Comparison of ENCODE assay signal across 19 cellular contexts in the genomic region with DNA sequence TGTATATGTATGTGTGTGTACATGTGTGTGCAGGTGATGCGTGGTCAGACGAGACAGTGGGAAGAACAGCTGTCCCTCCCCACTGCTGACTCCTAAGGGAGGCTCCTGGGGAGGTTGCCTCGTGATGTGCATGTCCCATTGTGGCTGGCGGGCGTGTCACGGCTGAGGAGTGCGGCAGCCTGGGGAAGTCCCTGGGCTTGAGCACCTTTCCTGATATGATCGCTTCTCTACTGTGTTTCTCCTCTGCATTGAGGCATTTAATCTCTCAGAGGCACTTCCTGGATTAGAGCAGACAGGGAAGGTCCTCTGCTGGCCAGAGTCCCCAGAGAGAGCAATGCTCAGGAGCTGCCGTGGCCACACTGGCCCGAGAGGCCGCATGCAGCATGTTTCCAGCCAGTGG. TPM values are rescaled to one million over a fixed set of nuclear protein-coding genes. Genes with fewer than 3 reads are reported as not detected.
DNase-seq lines count a peak whose midpoint lies in the region; ATAC-seq and TF ChIP-seq lines count a peak whose summit lies in the region.
"Had no signal": no experiment of that assay in that cellular context is flagged by ENCODE, and none has a peak within 500 bp of the region (broad histone marks: within the 10 kb centered on the region; RNA-seq: fewer than 3 reads in every experiment).

No MANE protein-coding gene starts in this region.

- H3K9me3 Mint-ChIP-seq in activated CD8-positive, alpha-beta T cell treated with anti-CD3 and anti-CD28 coated beads, Interleukin-2, amount 10 ng/mL, durations not matched to agents 7 days and 5 days (ENCODE audit: insufficient read depth) = no peaks in the 10 kb centered on the region
- H3K9me3 Mint-ChIP-seq in activated CD8-positive, alpha-beta T cell treated with anti-CD3 and anti-CD28 coated beads for 36 hours = peaks cover 2% of the 10 kb centered on the region
- H3K9me3 Mint-ChIP-seq in GM23338 = peaks cover 4% of the 10 kb centered on the region
- H3K9me3 Mint-ChIP-seq: CD4-positive, alpha-beta T cell had no signal

- H3K4me3 ChIP-seq in neuronal stem cell (ENCODE audit: low read length in 2 of 2) (no peak overlapping the region), GM23338 (no peak overlapping the region), gastroesophageal sphincter (no peak overlapping the region)

- peak; percentile 17 for ATAC-seq in activated CD8-positive, alpha-beta T cell treated with anti-CD3 and anti-CD28 coated beads, Interleukin-2, amount 10 ng/mL, durations not matched to agents 7 days and 5 days
- ATAC-seq in activated CD8-positive, alpha-beta T cell treated with anti-CD3 and anti-CD28 coated beads for 36 hours = no peak
- ATAC-seq in T-helper 17 cell (peak; percentile 51), GM23338 (no peak), gastroesophageal sphincter (no peak)
- ATAC-seq: Right ventricle myocardium inferior had no signal

- H3K27ac ChIP-seq in neuronal stem cell (replicated peaks; ENCODE audit: low read length) (no peak overlapping the region), GM23338 (ENCODE audit: low read depth) (no peak overlapping the region), gastroesophageal sphincter (no peak overlapping the region)

- no peak for TF ChIP-seq POLR2A in gastroesophageal sphincter (IDR thresholded peaks at IDR 0.05)

- DNase-seq in activated CD8-positive, alpha-beta T cell treated with anti-CD3 and anti-CD28 coated beads, Interleukin-2, amount 10 ng/mL, durations not matched to agents 7 days and 5 days = no peak
- DNase-seq in activated CD8-positive, alpha-beta T cell treated with anti-CD3 and anti-CD28 coated beads for 36 hours = no peak
- DNase-seq in T-helper 17 cell (no peak), neuronal stem cell (ENCODE audit: low spot score) (no peak), GM23338 (ENCODE audit: low spot score) (no peak)
- DNase-seq: CD4-positive, alpha-beta T cell; DMS153; EL; KG1; NCI-H1105 treated with DMSO at 0.1 percent for 48 hours; NCI-H1694; NCI-H2081 treated with DMSO at 0.1 percent for 48 hours; NCI-H446 treated with DMSO at 0.1 percent for 48 hours; NK-92 treated with Interleukin-12 subunit alpha and Interleukin-12 subunit beta, amount 100 ng/mL, for 24 hours had no signal

- no peak overlapping the region for H4K91ac ChIP-seq in neuronal stem cell (ENCODE audit: low read depth, low read length, poor library complexity)

- no peak overlapping the region for H2BK12ac ChIP-seq in neuronal stem cell (ENCODE audit: low read length)

- peak overlapping the region; percentile 64 for H3K14ac ChIP-seq in neuronal stem cell (ENCODE audit: low read length)

- peaks cover 10% of the 10 kb centered on the region for H3K4me1 Mint-ChIP-seq in activated CD8-positive, alpha-beta T cell treated with anti-CD3 and anti-CD28 coated beads, Interleukin-2, amount 10 ng/mL, durations not matched to agents 7 days and 5 days (ENCODE audit: low read depth)
- H3K4me1 Mint-ChIP-seq in activated CD8-positive, alpha-beta T cell treated with anti-CD3 and anti-CD28 coated beads for 36 hours (ENCODE audit: low read depth) = peaks cover 9% of the 10 kb centered on the region
- H3K4me1 Mint-ChIP-seq in T-helper 17 cell = peaks cover 7% of the 10 kb centered on the region
- peaks cover 9% of the 10 kb centered on the region for H3K4me1 Mint-ChIP-seq in GM23338

- H2AK5ac ChIP-seq in neuronal stem cell (ENCODE audit: low read depth, low read length) = no peak overlapping the region

- H3K9me3 ChIP-seq in T-helper 17 cell (ENCODE audit: control insufficient read depth, low read length, poor library complexity, severe bottlenecking) = no peaks in the 10 kb centered on the region
- peaks cover 0 to 5% of the 10 kb centered on the region in 2 donors for H3K9me3 ChIP-seq in neuronal stem cell (replicated peaks in 1 of 2; ENCODE audit: control insufficient read depth in 2 of 2, insufficient read depth in 1 of 2, low read depth in 1 of 2, low read length in 2 of 2)
- no peaks in the 10 kb centered on the region for H3K9me3 ChIP-seq in gastroesophageal sphincter

- no peak for TF ChIP-seq CTCF in activated CD8-positive, alpha-beta T cell treated with anti-CD3 and anti-CD28 coated beads for 36 hours (IDR thresholded peaks at IDR 0.05)
- TF ChIP-seq CTCF in GM23338 (conservative IDR thresholded peaks at IDR 0.05; ENCODE audit: low read depth in 2 of 2) (no peak), gastroesophageal sphincter (IDR thresholded peaks at IDR 0.05) (no peak)

- intact Hi-C loops in activated CD8-positive, alpha-beta T cell treated with anti-CD3 and anti-CD28 coated beads for 36 hours (cut with micrococcal nuclease) = no loop called here

- no peaks in the 10 kb centered on the region for H4K20me1 ChIP-seq in GM23338 (replicated peaks; ENCODE audit: insufficient read depth)

- POLR2A ChIA-PET in activated CD8-positive, alpha-beta T cell treated with anti-CD3 and anti-CD28 coated beads, Interleukin-2, amount 10 ng/mL, durations not matched to agents 7 days and 5 days (lab: Charles Lee) = no interaction called here
- POLR2A ChIA-PET in activated CD8-positive, alpha-beta T cell treated with anti-CD3 and anti-CD28 coated beads for 36 hours (lab: Charles Lee) = no interaction called here

- H3K27me3 Mint-ChIP-seq in activated CD8-positive, alpha-beta T cell treated with anti-CD3 and anti-CD28 coated beads, Interleukin-2, amount 10 ng/mL, durations not matched to agents 7 days and 5 days (ENCODE audit: low read depth) = peaks cover 2% of the 10 kb centered on the region
- no peaks in the 10 kb centered on the region for H3K27me3 Mint-ChIP-seq in activated CD8-positive, alpha-beta T cell treated with anti-CD3 and anti-CD28 coated beads for 36 hours
- peaks cover 4% of the 10 kb centered on the region for H3K27me3 Mint-ChIP-seq in T-helper 17 cell
- peaks cover 11% of the 10 kb centered on the region for H3K27me3 Mint-ChIP-seq in GM23338 (ENCODE audit: insufficient read depth, low read depth, poor library complexity)

- no peak overlapping the region for H3K4ac ChIP-seq in neuronal stem cell (ENCODE audit: low read length)

- H3K27ac Mint-ChIP-seq in activated CD8-positive, alpha-beta T cell treated with anti-CD3 and anti-CD28 coated beads, Interleukin-2, amount 10 ng/mL, durations not matched to agents 7 days and 5 days = no peak overlapping the region
- no peak overlapping the region for H3K27ac Mint-ChIP-seq in activated CD8-positive, alpha-beta T cell treated with anti-CD3 and anti-CD28 coated beads for 36 hours
- H3K27ac Mint-ChIP-seq in T-helper 17 cell (no peak overlapping the region), GM23338 (no peak overlapping the region)
- H3K27ac Mint-ChIP-seq: CD4-positive, alpha-beta T cell had no signal

- WGBS in neuronal stem cell (ENCODE audit: extremely low coverage in 2 of 2, insufficient read length in 2 of 2, insufficient replicate concordance in 1 of 2), 2 donors = no CpG with 5 or more reads among the region's 11 CpGs
- 68 to 86% methylated on average over 2 to 4 of the region's 11 CpGs for whole genome bisulfite sequencing in gastroesophageal sphincter (ENCODE audit: low coverage in 1 of 2), 2 donors

- no peaks in the 10 kb centered on the region for H3K9me2 ChIP-seq in GM23338 (ENCODE audit: insufficient read depth)

- H3K27me3 ChIP-seq in neuronal stem cell (ENCODE audit: control insufficient read depth in 3 of 3, insufficient read depth in 3 of 3, low read depth in 1 of 3, low read length in 3 of 3) = peaks cover 0 to 37% (median 5%) of the 10 kb centered on the region in 3 experiments
- H3K27me3 ChIP-seq in GM23338 (ENCODE audit: insufficient read depth) = peaks cover under 1% of the 10 kb centered on the region; the same call in 1 of the 2 replicates
- peaks cover 61% of the 10 kb centered on the region for H3K27me3 ChIP-seq in gastroesophageal sphincter

- peak overlapping the region; percentile 34 for H3K9ac ChIP-seq in neuronal stem cell (ENCODE audit: low read depth, low read length, poor library complexity)

- TF ChIP-seq EP300 in gastroesophageal sphincter (IDR thresholded peaks at IDR 0.05) = no peak

- no peak overlapping the region for H3K18ac ChIP-seq in neuronal stem cell (ENCODE audit: low read length)

- H2BK120ac ChIP-seq in neuronal stem cell (ENCODE audit: low read depth, low read length) = no peak overlapping the region

- peak overlapping the region; percentile 34 for H3K23ac ChIP-seq in neuronal stem cell (ENCODE audit: low read depth, low read length, poor library complexity)

- H3F3A ChIP-seq in GM23338 (replicated peaks; ENCODE audit: low read depth) = no peaks in the 10 kb centered on the region

- H2BK15ac ChIP-seq in neuronal stem cell (ENCODE audit: low read length) = no peak overlapping the region

- CTCF ChIA-PET in activated CD8-positive, alpha-beta T cell treated with anti-CD3 and anti-CD28 coated beads, Interleukin-2, amount 10 ng/mL, durations not matched to agents 7 days and 5 days (lab: Charles Lee) = no interaction called here
- CTCF ChIA-PET in activated CD8-positive, alpha-beta T cell treated with anti-CD3 and anti-CD28 coated beads for 36 hours (lab: Charles Lee) = interaction anchor here (1.3 to 2.5 kb wide), 2 partner anchors 12 to 24 kb away, joined by 3 to 8 read pairs; a partner anchor contains a TSS

- no peak overlapping the region for H2BK5ac ChIP-seq in neuronal stem cell (ENCODE audit: low read length)

- H2AFZ ChIP-seq in neuronal stem cell (ENCODE audit: low read length) = no peak overlapping the region
- no peak overlapping the region for H2AFZ ChIP-seq in GM23338

- no peak overlapping the region for H4K8ac ChIP-seq in neuronal stem cell (ENCODE audit: low read depth, low read length)

- no peaks in the 10 kb centered on the region for H3K79me2 ChIP-seq in GM23338 (replicated peaks; ENCODE audit: insufficient read depth)

- H3K4me2 ChIP-seq in neuronal stem cell (ENCODE audit: insufficient read depth, low read length, poor library complexity, severe bottlenecking) = no peak overlapping the region
- no peak overlapping the region for H3K4me2 ChIP-seq in GM23338

- H3K79me1 ChIP-seq in neuronal stem cell (ENCODE audit: low read depth, low read length) = no peaks in the 10 kb centered on the region

- no peak overlapping the region for H3K4me3 Mint-ChIP-seq in activated CD8-positive, alpha-beta T cell treated with anti-CD3 and anti-CD28 coated beads, Interleukin-2, amount 10 ng/mL, durations not matched to agents 7 days and 5 days
- no peak overlapping the region for H3K4me3 Mint-ChIP-seq in activated CD8-positive, alpha-beta T cell treated with anti-CD3 and anti-CD28 coated beads for 36 hours
- no peak overlapping the region for H3K4me3 Mint-ChIP-seq in T-helper 17 cell
- H3K4me3 Mint-ChIP-seq in GM23338 = no peak overlapping the region
- H3K4me3 Mint-ChIP-seq: CD4-positive, alpha-beta T cell had no signal

- H3K36me3 Mint-ChIP-seq in activated CD8-positive, alpha-beta T cell treated with anti-CD3 and anti-CD28 coated beads, Interleukin-2, amount 10 ng/mL, durations not matched to agents 7 days and 5 days (ENCODE audit: low read depth) = no peaks in the 10 kb centered on the region
- peaks cover 2% of the 10 kb centered on the region for H3K36me3 Mint-ChIP-seq in activated CD8-positive, alpha-beta T cell treated with anti-CD3 and anti-CD28 coated beads for 36 hours (ENCODE audit: low read depth)
- H3K36me3 Mint-ChIP-seq in T-helper 17 cell (ENCODE audit: low read depth) (peaks cover 3% of the 10 kb centered on the region), GM23338 (ENCODE audit: low read depth) (peaks cover 4% of the 10 kb centered on the region; the same call in 2 of the 3 replicates)

- no peaks in the 10 kb centered on the region for H3K36me3 ChIP-seq in neuronal stem cell (replicated peaks in 1 of 2; ENCODE audit: control insufficient read depth in 2 of 2, insufficient read depth in 2 of 2, low read length in 2 of 2)
- no peaks in the 10 kb centered on the region for H3K36me3 ChIP-seq in GM23338 (ENCODE audit: insufficient read depth)
- no peaks in the 10 kb centered on the region for H3K36me3 ChIP-seq in gastroesophageal sphincter

- H3K4me1 ChIP-seq in neuronal stem cell (ENCODE audit: control insufficient read depth in 2 of 2, insufficient read depth in 1 of 2, low read depth in 1 of 2, low read length in 2 of 2) (peaks cover 4% of the 10 kb centered on the region in 2 donors), GM23338 (ENCODE audit: insufficient read depth) (no peaks in the 10 kb centered on the region), gastroesophageal sphincter (no peaks in the 10 kb centered on the region)

RNA-seq across cellular contexts. Expression of a gene that starts 11.4 kb away (rescaled TPM):
- not detected for total RNA-seq in activated CD8-positive, alpha-beta T cell treated with anti-CD3 and anti-CD28 coated beads, Interleukin-2, amount 10 ng/mL, durations not matched to agents 7 days and 5 days
- not detected for total RNA-seq in activated CD8-positive, alpha-beta T cell treated with anti-CD3 and anti-CD28 coated beads for 36 hours
- total RNA-seq in T-helper 17 cell = not detected
- polyA plus RNA-seq in neuronal stem cell (2013, experiment 1 of 2) = not detected
- not detected for polyA plus RNA-seq in neuronal stem cell (2013, experiment 2 of 2)
- not detected in 2 replicates for total RNA-seq in GM23338 (2014; rRNA removed; shearing (Covaris generic))
- not detected in 2 replicates for polyA plus RNA-seq in GM23338 (2016; fragmentation: Nextera tagmentation; extraction: Ambion mirVana)
- not detected for total RNA-seq in gastroesophageal sphincter
- total RNA-seq: H1, OCI-LY7, Right ventricle myocardium inferior had no signal
- polyA plus RNA-seq: BJ, H1 had no signal

RNA-seq across cellular contexts. Expression of a gene that starts 11.7 kb away (rescaled TPM):
- total RNA-seq in activated CD8-positive, alpha-beta T cell treated with anti-CD3 and anti-CD28 coated beads, Interleukin-2, amount 10 ng/mL, durations not matched to agents 7 days and 5 days = under 1 TPM; 0.34 to 0.61 TPM
- under 1 TPM; 0.43 TPM for total RNA-seq in activated CD8-positive, alpha-beta T cell treated with anti-CD3 and anti-CD28 coated beads for 36 hours
- total RNA-seq in T-helper 17 cell (not detected), gastroesophageal sphincter (under 1 TPM in 1 of 4 donors, not detected in 3; 0.81 TPM)
- 0.10 TPM for polyA plus RNA-seq in neuronal stem cell (2013, experiment 1 of 2)
- 0.08 TPM for polyA plus RNA-seq in neuronal stem cell (2013, experiment 2 of 2)
- total RNA-seq in GM23338 (2014; rRNA removed; shearing (Covaris generic)) = 1.1 TPM in 1 of 2 replicates, not detected in the other
- polyA plus RNA-seq in GM23338 (2016; fragmentation: Nextera tagmentation; extraction: Ambion mirVana) = 1.8 and 2.4 TPM in 2 replicates
- total RNA-seq: OCI-LY7, Right ventricle myocardium inferior had no signal
- polyA plus RNA-seq: BJ had no signal

RNA-seq across cellular contexts. Expression of a gene that starts 16.0 kb away (rescaled TPM):
- total RNA-seq in activated CD8-positive, alpha-beta T cell treated with anti-CD3 and anti-CD28 coated beads, Interleukin-2, amount 10 ng/mL, durations not matched to agents 7 days and 5 days = 1 to 10 TPM; 1.5 to 2.0 TPM
- total RNA-seq in activated CD8-positive, alpha-beta T cell treated with anti-CD3 and anti-CD28 coated beads for 36 hours = under 1 TPM; 0.61 to 0.63 TPM
- total RNA-seq in T-helper 17 cell = 1 to 10 TPM; 1.4 to 2.7 TPM
- 2.6 TPM for polyA plus RNA-seq in neuronal stem cell (2013, experiment 1 of 2)
- polyA plus RNA-seq in neuronal stem cell (2013, experiment 2 of 2) = 2.5 TPM
- total RNA-seq in GM23338 (2014; rRNA removed; shearing (Covaris generic)) = 0.74 and 1.1 TPM in 2 replicates
- polyA plus RNA-seq in GM23338 (2016; fragmentation: Nextera tagmentation; extraction: Ambion mirVana) = 0.24 and 0.27 TPM in 2 replicates
- 1 to 10 TPM in 1 of 4 donors, under 1 TPM in 3; 0.50 to 1.1 (median 0.66) TPM for total RNA-seq in gastroesophageal sphincter

RNA-seq across cellular contexts. Expression of a gene that starts 16.6 kb away (rescaled TPM):
- 100 to 1,000 TPM; 130 to 135 TPM for total RNA-seq in activated CD8-positive, alpha-beta T cell treated with anti-CD3 and anti-CD28 coated beads, Interleukin-2, amount 10 ng/mL, durations not matched to agents 7 days and 5 days
- total RNA-seq in activated CD8-positive, alpha-beta T cell treated with anti-CD3 and anti-CD28 coated beads for 36 hours = 10 to 100 TPM; 42.5 to 44.1 TPM
- total RNA-seq in T-helper 17 cell = 10 to 100 TPM; 42.8 to 50.9 TPM
- polyA plus RNA-seq in neuronal stem cell (2013, experiment 1 of 2) = 7.9 TPM
- polyA plus RNA-seq in neuronal stem cell (2013, experiment 2 of 2) = 8.0 TPM
- total RNA-seq in GM23338 (2014; rRNA removed; shearing (Covaris generic)) = 15.0 and 19.7 TPM in 2 replicates
- polyA plus RNA-seq in GM23338 (2016; fragmentation: Nextera tagmentation; extraction: Ambion mirVana) = 12.5 and 13.1 TPM in 2 replicates
- 10 to 100 TPM in 2 of 4 donors, 1 to 10 TPM in 2; 3.4 to 16.0 (median 10.5) TPM for total RNA-seq in gastroesophageal sphincter

RNA-seq across cellular contexts. Expression of a gene that starts 32.9 kb away (rescaled TPM):
- total RNA-seq in activated CD8-positive, alpha-beta T cell treated with anti-CD3 and anti-CD28 coated beads, Interleukin-2, amount 10 ng/mL, durations not matched to agents 7 days and 5 days = 10 to 100 TPM; 49.6 to 55.3 TPM
- 10 to 100 TPM; 30.0 to 33.0 TPM for total RNA-seq in activated CD8-positive, alpha-beta T cell treated with anti-CD3 and anti-CD28 coated beads for 36 hours
- total RNA-seq in T-helper 17 cell = 10 to 100 TPM; 20.0 to 21.0 TPM
- polyA plus RNA-seq in neuronal stem cell (2013, experiment 1 of 2) = 111 TPM
- polyA plus RNA-seq in neuronal stem cell (2013, experiment 2 of 2) = 113 TPM
- total RNA-seq in GM23338 (2014; rRNA removed; shearing (Covaris generic)) = 15.0 and 21.0 TPM in 2 replicates
- polyA plus RNA-seq in GM23338 (2016; fragmentation: Nextera tagmentation; extraction: Ambion mirVana) = 54.4 and 58.9 TPM in 2 replicates
- 10 to 100 TPM; 28.1 to 39.7 (median 33.6) TPM for total RNA-seq in gastroesophageal sphincter

Comparison
In these comparisons a context has a peak if more than half of its experiments do, and no peak if none do; other contexts are left out.
1. ATAC-seq: peak in activated CD8-positive, alpha-beta T cell treated with anti-CD3 and anti-CD28 coated beads, Interleukin-2, amount 10 ng/mL, durations not matched to agents 7 days and 5 days (single experiment) and T-helper 17 cell (single experiment); none in activated CD8-positive, alpha-beta T cell treated with anti-CD3 and anti-CD28 coated beads for 36 hours (single experiment), GM23338 (single experiment) and gastroesophageal sphincter (single experiment).